ENCODE assay signal across 8 cellular contexts in the genomic region with DNA sequence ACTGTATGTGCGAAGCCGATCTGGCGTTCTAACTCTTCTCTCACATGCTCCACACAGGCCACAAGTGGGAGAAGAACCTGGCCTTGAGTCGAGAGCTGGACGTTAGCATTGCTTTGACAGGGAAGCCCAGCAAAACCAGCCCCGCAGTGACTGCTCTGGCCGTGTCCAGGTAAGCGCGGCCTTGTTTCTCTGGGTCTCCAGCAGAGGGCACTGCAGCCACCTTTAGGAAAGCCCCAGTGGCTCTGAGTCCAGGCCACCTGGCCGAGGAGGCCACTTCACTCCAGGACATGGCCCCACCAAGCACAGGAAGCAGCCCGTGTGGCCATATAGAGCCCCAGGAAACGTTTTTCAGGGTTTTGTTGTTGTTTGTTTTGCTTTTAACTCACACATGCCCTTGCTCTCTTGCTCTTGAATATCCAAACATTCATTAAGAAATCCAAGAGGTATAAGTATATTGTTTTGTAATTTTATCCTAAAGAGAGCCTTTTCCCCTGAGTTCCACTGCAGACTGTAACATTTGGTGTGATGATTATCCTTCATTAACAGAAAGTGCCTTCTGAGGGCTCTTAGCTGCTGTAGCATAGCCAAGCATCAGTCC. TPM values are rescaled to one million over a fixed set of nuclear protein-coding genes. Genes with fewer than 3 reads are reported as not detected.
DNase-seq lines count a peak whose midpoint lies in the region; ATAC-seq, FAIRE-seq and TF ChIP-seq lines count a peak whose summit lies in the region.

No MANE protein-coding gene starts in this region.

- H3K79me2 ChIP-seq in K562 (ENCODE audit: control insufficient read depth, insufficient read depth, low read length): no peaks in the 10 kb centered on the region

- H3K27me3 ChIP-seq in SJCRH30: no peaks in the 10 kb centered on the region
- H3K27me3 ChIP-seq in K562 (ENCODE audit: control insufficient read depth in 2 of 2, insufficient read depth in 2 of 2, low read length in 2 of 2): peaks cover 0 to 13% of the 10 kb centered on the region in 2 experiments; a peak in 2 of 5 replicates

- no peaks in the 10 kb centered on the region for H3K4me1 ChIP-seq in HEK293 (ENCODE audit: control insufficient read depth, insufficient read depth, low read length)
- H3K4me1 ChIP-seq in SJCRH30: 0 out of 2 replicates have a peak, but pooled peaks cover 2% of the 10 kb centered on the region
- H3K4me1 ChIP-seq in K562 (replicated peaks in 1 of 2; ENCODE audit: control insufficient read depth in 2 of 2, insufficient read depth in 2 of 2, low read length in 2 of 2): peaks cover 4 to 9% of the 10 kb centered on the region in 2 experiments; a peak in 2 of 5 replicates

- 2% methylated on average over 12 of the region's 12 CpGs for WGBS in K562 (ENCODE audit: insufficient coverage, low coverage, missing lambda C conversion rate)

- H3K27ac ChIP-seq in HEK293 (ENCODE audit: extremely low read depth, low read depth, low read length): no peak overlapping the region
- no peak overlapping the region for H3K27ac ChIP-seq in SJCRH30
- H3K27ac ChIP-seq in K562 (ENCODE audit: extremely low read depth, low read depth, low read length): no peak overlapping the region

- BruUV-seq in K562 (replicated peaks; lab: Mats Ljungman, UMichigan): no TSS peak

- no peaks in the 10 kb centered on the region for H3K36me3 ChIP-seq in HEK293 (ENCODE audit: control insufficient read depth in 2 of 2, insufficient read depth in 1 of 2, low read length in 2 of 2)
- H3K36me3 ChIP-seq in SJCRH30: no peaks in the 10 kb centered on the region
- no peaks in the 10 kb centered on the region for H3K36me3 ChIP-seq in K562 (ENCODE audit: control insufficient read depth, insufficient read depth, low read length)

- TF ChIP-seq RAD21 in K562 (CRISPR knock-in tag; conservative IDR thresholded peaks at IDR 0.05 in 1 of 2, IDR thresholded peaks at IDR 0.05 in 1 of 2): peak; percentile 90 to 93

- H4K20me1 ChIP-seq in K562 (replicated peaks; ENCODE audit: control insufficient read depth, insufficient read depth, low read length): 0 out of 2 replicates have a peak, but pooled peaks cover 4% of the 10 kb centered on the region

- TF ChIP-seq POLR2A in K562 (conservative IDR thresholded peaks at IDR 0.05): no peak

- no peak overlapping the region for H3K4me2 ChIP-seq in K562 (ENCODE audit: insufficient read depth, low read length)

- TF ChIP-seq CTCF in HEK293 (tag by site-specific recombination; IDR thresholded peaks at IDR 0.05): peak; percentile 60
- peak; percentile 93 to 97 (median 94) for TF ChIP-seq CTCF in K562 (IDR thresholded peaks at IDR 0.05 in 2 of 3, conservative IDR thresholded peaks at IDR 0.05 in 1 of 3; ENCODE audit: insufficient read depth in 2 of 3, low read depth in 1 of 3, low read length in 3 of 3)

- intact Hi-C loops in K562 (cut with micrococcal nuclease): loop anchor here (1.0 to 5.0 kb wide), 4 partner anchors 136 to 538 kb away; a partner anchor contains a TSS

- 0 out of 4 replicates have a peak overlapping the region, but pooled peaks of 1 of the 2 experiments have one; percentile 49 for H3K9ac ChIP-seq in K562 (ENCODE audit: insufficient read depth in 1 of 2, low read depth in 2 of 2, low read length in 2 of 2)

- in situ Hi-C loops in K562 (cut with MboI): no loop called here

- H3K9me3 ChIP-seq in HEK293 (ENCODE audit: control insufficient read depth, insufficient read depth, low read depth, low read length) (no peaks in the 10 kb centered on the region), SJCRH30 (replicated peaks) (no peaks in the 10 kb centered on the region), K562 (replicated peaks; ENCODE audit: control insufficient read depth, insufficient read depth, low read depth, low read length) (no peaks in the 10 kb centered on the region)

- peak; percentile 79 for DNase-seq in D341Med (ENCODE audit: low spot score)
- peak; percentile 59 to 78 for DNase-seq in SJCRH30
- peak; percentile 84 to 93 (median 88) for DNase-seq in K562 (ENCODE audit: extremely low read depth in 1 of 4, low spot score in 3 of 4)
- DNase-seq in iPS DF 4.7 (ENCODE audit: extremely low read depth, low spot score): peak; percentile 28
- DNase-seq in stimulated activated CD4-positive, alpha-beta T cell treated with anti-CD3 and anti-CD28 coated beads, Interleukin-1b, Interleukin-23, amount 100 ng/mL, for 48 hours: peak; percentile 23
- no peak for DNase-seq in NCI-H2227 (lab: John Stamatoyannopoulos, UW; ENCODE audit: unreplicated experiment)
- DNase-seq in amniotic stem cell (lab: John Stamatoyannopoulos, UW): no peak

- peak; percentile 99 for FAIRE-seq in K562 (lab: Jason Lieb, UNC)

- H3K4me3 ChIP-seq in HEK293 (ENCODE audit: low read depth, low read length) (no peak overlapping the region), SJCRH30 (no peak overlapping the region), K562 (no peak overlapping the region)

- CTCF ChIA-PET in HEK293 (lab: Yijun Ruan, JAX): interaction anchor here (0.6 to 2.5 kb wide), 17 partner anchors 9 to 539 kb away, joined by 3 to 8 read pairs (median 3); no protein-coding TSS in a partner anchor
- CTCF ChIA-PET in K562 (lab: Yijun Ruan, JAX; ENCODE audit: low intra/inter-chr PET ratio): interaction anchor here (0.5 to 1.9 kb wide), 6 partner anchors 20 to 531 kb away, joined by 3 to 11 read pairs (median 4); no protein-coding TSS in a partner anchor

- POLR2A ChIA-PET in HEK293 (lab: Yijun Ruan, JAX) (no interaction called here), K562 (lab: Yijun Ruan, JAX) (interaction anchor here (1.1 kb wide), 1 partner anchor 317 kb away, joined by 4 read pairs; no protein-coding TSS in a partner anchor)

- peak; percentile 98 for ATAC-seq in K562

- peak overlapping the region; percentile 82 for H2AFZ ChIP-seq in K562 (ENCODE audit: low read depth, low read length)

- no peak for TF ChIP-seq EP300 in K562 (IDR thresholded peaks at IDR 0.05; ENCODE audit: low read length)

- no peaks in the 10 kb centered on the region for H3K9me1 ChIP-seq in K562 (ENCODE audit: control insufficient read depth, insufficient read depth, low read length)

TF ChIP-seq in HEK293, 187 proteins besides CTCF, POLR2A, EP300 and RAD21 (continues in another document):
- TF ChIP-seq ZNF596 (tag by site-specific recombination; IDR thresholded peaks at IDR 0.05) (no peak), ZNF514 (tag by site-specific recombination; IDR thresholded peaks at IDR 0.05) (no peak), ZNF2 (tag by site-specific recombination; IDR thresholded peaks at IDR 0.05) (peak; percentile 22; the same call in 1 of the 2 replicates), ZNF555 (tag by site-specific recombination; conservative IDR thresholded peaks at IDR 0.05) (no peak)
- TF ChIP-seq, protein P1, sequence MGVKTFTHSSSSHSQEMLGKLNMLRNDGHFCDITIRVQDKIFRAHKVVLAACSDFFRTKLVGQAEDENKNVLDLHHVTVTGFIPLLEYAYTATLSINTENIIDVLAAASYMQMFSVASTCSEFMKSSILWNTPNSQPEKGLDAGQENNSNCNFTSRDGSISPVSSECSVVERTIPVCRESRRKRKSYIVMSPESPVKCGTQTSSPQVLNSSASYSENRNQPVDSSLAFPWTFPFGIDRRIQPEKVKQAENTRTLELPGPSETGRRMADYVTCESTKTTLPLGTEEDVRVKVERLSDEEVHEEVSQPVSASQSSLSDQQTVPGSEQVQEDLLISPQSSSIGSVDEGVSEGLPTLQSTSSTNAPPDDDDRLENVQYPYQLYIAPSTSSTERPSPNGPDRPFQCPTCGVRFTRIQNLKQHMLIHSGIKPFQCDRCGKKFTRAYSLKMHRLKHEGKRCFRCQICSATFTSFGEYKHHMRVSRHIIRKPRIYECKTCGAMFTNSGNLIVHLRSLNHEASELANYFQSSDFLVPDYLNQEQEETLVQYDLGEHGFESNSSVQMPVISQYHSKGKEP (tag by site-specific recombination; IDR thresholded peaks at IDR 0.05): no peak

TF ChIP-seq in K562, 482 proteins besides CTCF, POLR2A, EP300 and RAD21 (continues in another document):
- TF ChIP-seq MAFG (tag; conservative IDR thresholded peaks at IDR 0.05) (no peak), ZNF384 (IDR thresholded peaks at IDR 0.05; ENCODE audit: low read depth, low read length) (0 out of 2 replicates have a peak, but pooled peaks have one; percentile 10), CREM (IDR thresholded peaks at IDR 0.05; ENCODE audit: low read depth) (0 out of 2 replicates have a peak, but pooled peaks have one; percentile 18), ESRRA (IDR thresholded peaks at IDR 0.05; ENCODE audit: borderline replicate concordance, low read depth) (peak; percentile 19; the same call in 1 of the 2 replicates), TARDBP (IDR thresholded peaks at IDR 0.05) (0 out of 2 replicates have a peak, but pooled peaks have one; percentile 51), NFXL1 (CRISPR knock-in tag; IDR thresholded peaks at IDR 0.05) (no peak), YY1 (IDR thresholded peaks at IDR 0.05; ENCODE audit: borderline replicate concordance in 1 of 3, control insufficient read depth in 1 of 3, extremely low read depth in 1 of 3, insufficient read depth in 3 of 3, insufficient read length in 1 of 3, insufficient replicate concordance in 2 of 3, low read depth in 1 of 3, low read length in 2 of 3) (peak in 2 of 3 experiments; percentile 23 to 44), KLF10 (CRISPR knock-in tag; IDR thresholded peaks at IDR 0.05) (no peak), ZNF696 (CRISPR knock-in tag; conservative IDR thresholded peaks at IDR 0.05) (no peak), ZSCAN32 (CRISPR knock-in tag; IDR thresholded peaks at IDR 0.05) (no peak)

RNA-seq across cellular contexts. Expression of a gene that starts 41.8 kb away (rescaled TPM):
- total RNA-seq in SJCRH30 (2014; rRNA removed; shearing (Covaris generic)): not detected in 2 replicates
- total RNA-seq in K562 (2011; cell fraction: chromatin; rRNA removed; ENCODE audit: low replicate concordance): not detected in 2 replicates
- total RNA-seq in K562 (2011; cell fraction: nucleolus; rRNA removed): not detected in 2 replicates
- not detected in 2 replicates for total RNA-seq in K562 (2011; cell fraction: nucleoplasm; rRNA removed)
- total RNA-seq in K562 (2014; rRNA removed) (not detected in 2 replicates), K562 (2014; rRNA removed; fragmentation: Illumina TruSeq; extraction: Trizol) (not detected in 2 replicates), K562 (2015; rRNA removed; fragmentation: Illumina TruSeq; extraction: Trizol) (not detected in 2 replicates), K562 (2021) (not detected in 2 replicates)
- polyA plus RNA-seq in K562 (2011; rRNA removed) (not detected in 2 replicates), K562 (2014; fragmentation: Illumina TruSeq; extraction: Trizol) (not detected in 2 replicates), K562 (2014; fragmentation: Nextera tagmentation; extraction: Ambion mirVana) (not detected), K562 (2014; rRNA removed) (not detected in 2 replicates)
- not detected in 2 replicates for polyA plus RNA-seq in K562 (2011; cell fraction: cytosol; rRNA removed)
- not detected in 2 replicates for polyA plus RNA-seq in K562 (2011; cell fraction: nucleus; rRNA removed)
- not detected in 2 replicates for polyA plus RNA-seq in K562 (2012)
- not detected in 2 replicates for polyA minus RNA-seq in K562 (2011; rRNA and poly(A)+ RNA removed)
- polyA minus RNA-seq in K562 (2011; cell fraction: cytosol; rRNA and poly(A)+ RNA removed): not detected in 2 replicates
- not detected in 2 replicates for polyA minus RNA-seq in K562 (2011; cell fraction: nucleus; rRNA and poly(A)+ RNA removed)

Comparison
In these comparisons a context has a peak if more than half of its experiments do, and no peak if none do; other contexts are left out.
1. DNase-seq: peak in D341Med (single experiment), SJCRH30 (2 of 2), K562 (4 of 4), iPS DF 4.7 (single experiment) and stimulated activated CD4-positive, alpha-beta T cell treated with anti-CD3 and anti-CD28 coated beads, Interleukin-1b, Interleukin-23, amount 100 ng/mL, for 48 hours (single experiment); none in NCI-H2227 (single experiment) and amniotic stem cell (single experiment).